ENCODE assay signal across 24 cellular contexts in the genomic region with DNA sequence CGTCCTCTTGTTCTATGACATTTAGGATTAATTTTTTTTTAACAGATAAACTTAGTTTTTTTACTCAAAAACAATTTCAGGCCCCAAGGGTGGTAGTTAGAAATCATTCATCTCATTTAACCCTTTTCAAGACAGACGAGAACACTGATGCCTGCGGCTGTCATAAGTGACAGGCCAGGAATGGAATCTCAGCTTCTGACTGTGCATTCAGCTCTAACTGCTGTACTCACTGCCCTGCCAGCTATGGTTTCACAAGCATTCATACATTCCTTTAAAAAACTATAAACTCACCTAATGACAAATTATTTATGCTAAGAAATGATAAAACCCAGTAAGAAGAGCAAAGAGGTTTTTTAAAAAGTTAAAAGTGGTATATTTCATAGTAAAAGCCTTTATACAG. TPM values are rescaled to one million over a fixed set of nuclear protein-coding genes. Genes with fewer than 3 reads are reported as not detected.
DNase-seq lines count a peak whose midpoint lies in the region; ATAC-seq and TF ChIP-seq lines count a peak whose summit lies in the region.
"Had no signal": no experiment of that assay in that cellular context is flagged by ENCODE, and none has a peak within 500 bp of the region (broad histone marks: within the 10 kb centered on the region; RNA-seq: fewer than 3 reads in every experiment).

No MANE protein-coding gene starts in this region.

- H3K4me1 Mint-ChIP-seq in naive thymus-derived CD8-positive, alpha-beta T cell = peaks cover 0 to 11% (median 0%) of the 10 kb centered on the region in 4 donors
- H3K4me1 Mint-ChIP-seq: CD4-positive, CD25-positive, alpha-beta regulatory T cell; naive thymus-derived CD4-positive, alpha-beta T cell had no signal

- H3K9me3 Mint-ChIP-seq in naive thymus-derived CD8-positive, alpha-beta T cell = peaks cover 0 to 4% (median 0%) of the 10 kb centered on the region in 9 donors
- H3K9me3 Mint-ChIP-seq: activated naive CD4-positive, alpha-beta T cell treated with anti-CD3 and anti-CD28 coated beads, Interleukin-2, amount 50 U/mL, for 72 hours; naive thymus-derived CD4-positive, alpha-beta T cell had no signal

- no peaks in the 10 kb centered on the region for H3K27me3 ChIP-seq in foreskin keratinocyte
- H3K27me3 ChIP-seq: gastrocnemius medialis, pancreas, sigmoid colon, suprapubic skin, vagina had no signal

- no peak for TF ChIP-seq POLR2A in erythroblast (IDR thresholded peaks at IDR 0.05; ENCODE audit: low read length)

- no peak overlapping the region for H3K4me3 Mint-ChIP-seq in naive thymus-derived CD8-positive, alpha-beta T cell
- H3K4me3 Mint-ChIP-seq: naive thymus-derived CD4-positive, alpha-beta T cell had no signal

- H3K27me3 Mint-ChIP-seq in naive thymus-derived CD8-positive, alpha-beta T cell = peaks cover 9 to 22% (median 10%) of the 10 kb centered on the region in 5 donors
- H3K27me3 Mint-ChIP-seq: brain had no signal

- H3K27ac ChIP-seq in foreskin keratinocyte = peak overlapping the region; percentile 59
- H3K27ac ChIP-seq: gastrocnemius medialis, pancreas, sigmoid colon, suprapubic skin, vagina had no signal

- no peak overlapping the region for H3K27ac Mint-ChIP-seq in naive thymus-derived CD8-positive, alpha-beta T cell
- H3K27ac Mint-ChIP-seq: brain; CD4-positive, CD25-positive, alpha-beta regulatory T cell; naive thymus-derived CD4-positive, alpha-beta T cell had no signal

- peaks cover 15% of the 10 kb centered on the region for H3K4me1 ChIP-seq in foreskin keratinocyte
- H3K4me1 ChIP-seq: suprapubic skin had no signal

- in situ Hi-C loops in ACHN (cut with HindIII; ENCODE audit: low pct_ligation_motif_present, low pct_unique_long_range_greater_than_20kb, low sequenced_read_pairs) = no loop called here

- H3K36me3 Mint-ChIP-seq in naive thymus-derived CD8-positive, alpha-beta T cell = no peaks in the 10 kb centered on the region
- H3K36me3 Mint-ChIP-seq: activated naive CD4-positive, alpha-beta T cell treated with anti-CD3 and anti-CD28 coated beads, Interleukin-2, amount 50 U/mL, for 72 hours; CD4-positive, CD25-positive, alpha-beta regulatory T cell; naive thymus-derived CD4-positive, alpha-beta T cell had no signal

- ATAC-seq in foreskin keratinocyte = peak; percentile 94
- no peak for ATAC-seq in GM21619 (IDR thresholded peaks at IDR 0.05; ENCODE audit: unreplicated experiment)
- ATAC-seq in naive thymus-derived CD8-positive, alpha-beta T cell = no peak
- ATAC-seq: activated naive CD4-positive, alpha-beta T cell treated with anti-CD3 and anti-CD28 coated beads, Interleukin-2, amount 50 U/mL, for 72 hours; gastrocnemius medialis; naive thymus-derived CD4-positive, alpha-beta T cell; pancreas had no signal

- DNase-seq in ACHN (peak; percentile 37), HK-2 (ENCODE audit: unreplicated experiment) (peak; percentile 15), amniotic epithelial cell (ENCODE audit: low read depth) (peak; percentile 81), foreskin keratinocyte (peak; percentile 48 to 81), GDM1 (lab: John Stamatoyannopoulos, UW) (no peak), erythroblast (lab: John Stamatoyannopoulos, UW) (no peak)
- DNase-seq in naive thymus-derived CD8-positive, alpha-beta T cell = no peak
- DNase-seq: activated CD4-positive, alpha-beta T cell treated with anti-CD3 and anti-CD28 coated beads for 1 hour; CD4-positive, CD25-positive, alpha-beta regulatory T cell; cortex of kidney; DMS 273 treated with DMSO at 0.1 percent for 48 hours; gastrocnemius medialis; H7; naive thymus-derived CD4-positive, alpha-beta T cell; NCI-H1417; NCI-H2107; NCI-H510A; pancreas; sigmoid colon had no signal

- POLR2A ChIA-PET in naive thymus-derived CD8-positive, alpha-beta T cell (lab: Charles Lee) = no interaction called here

- TF ChIP-seq CTCF in foreskin keratinocyte (conservative IDR thresholded peaks at IDR 0.05) = no peak

RNA-seq across cellular contexts. Expression of gene DENND5B, which starts 8.8 kb away (rescaled TPM):
- 5.4 and 5.5 TPM in 2 replicates for total RNA-seq in foreskin keratinocyte
- polyA plus RNA-seq in foreskin keratinocyte = 2.0 and 2.5 TPM in 2 replicates
- total RNA-seq in naive thymus-derived CD8-positive, alpha-beta T cell = 1 to 10 TPM in 1 of 2 experiments, under 1 TPM in 1; 0.99 to 1.7 TPM
- polyA plus RNA-seq in naive thymus-derived CD8-positive, alpha-beta T cell = under 1 TPM in 1 of 3 donors, not detected in 2; 0.12 TPM
- polyA plus RNA-seq: naive thymus-derived CD4-positive, alpha-beta T cell had no signal

Comparison
In these comparisons a context has a peak if more than half of its experiments do, and no peak if none do; other contexts are left out.
1. DNase-seq: peak in ACHN (single experiment), HK-2 (single experiment), amniotic epithelial cell (single experiment) and foreskin keratinocyte (2 of 2); none in GDM1 (single experiment), naive thymus-derived CD8-positive, alpha-beta T cell (0 of 10) and erythroblast (0 of 2).